1 cellular context compared by ENCODE assay signal in genomic region chr7:30702200-30702599, GRCh38.
TF ChIP-seq lines count a peak whose summit lies in the region.

No MANE protein-coding gene starts in this region.

TF ChIP-seq in HepG2, 621 proteins besides CTCF, POLR2A, EP300 and RAD21 (continued from another document):
- no peak for TF ChIP-seq CREB3 (CRISPR knock-in tag; IDR thresholded peaks at IDR 0.05)
- no peak for TF ChIP-seq NFKBIZ (CRISPR knock-in tag; IDR thresholded peaks at IDR 0.05)
- TF ChIP-seq PRPF4 (IDR thresholded peaks at IDR 0.05; ENCODE audit: low read depth, low read length, poor library complexity, severe bottlenecking): no peak
- TF ChIP-seq SAFB2 (CRISPR knock-in tag; IDR thresholded peaks at IDR 0.05; ENCODE audit: borderline replicate concordance, low read depth): no peak
- no peak for TF ChIP-seq ZFP82 (CRISPR knock-in tag; IDR thresholded peaks at IDR 0.05; ENCODE audit: borderline replicate concordance)
- no peak for TF ChIP-seq SRSF4 (IDR thresholded peaks at IDR 0.05; ENCODE audit: low read depth, low read length, poor library complexity, severe bottlenecking)
- TF ChIP-seq HNF4A (CRISPR knock-in tag; IDR thresholded peaks at IDR 0.05): no peak
- no peak for TF ChIP-seq PAWR (CRISPR knock-in tag; IDR thresholded peaks at IDR 0.05; ENCODE audit: borderline replicate concordance)
- TF ChIP-seq MTERF4 (CRISPR knock-in tag; IDR thresholded peaks at IDR 0.05): no peak
- TF ChIP-seq HNRNPK (IDR thresholded peaks at IDR 0.05; ENCODE audit: low read depth, low read length, poor library complexity, severe bottlenecking): no peak
